Comparison of ENCODE assay signal across 1 cellular context in the genomic region with DNA sequence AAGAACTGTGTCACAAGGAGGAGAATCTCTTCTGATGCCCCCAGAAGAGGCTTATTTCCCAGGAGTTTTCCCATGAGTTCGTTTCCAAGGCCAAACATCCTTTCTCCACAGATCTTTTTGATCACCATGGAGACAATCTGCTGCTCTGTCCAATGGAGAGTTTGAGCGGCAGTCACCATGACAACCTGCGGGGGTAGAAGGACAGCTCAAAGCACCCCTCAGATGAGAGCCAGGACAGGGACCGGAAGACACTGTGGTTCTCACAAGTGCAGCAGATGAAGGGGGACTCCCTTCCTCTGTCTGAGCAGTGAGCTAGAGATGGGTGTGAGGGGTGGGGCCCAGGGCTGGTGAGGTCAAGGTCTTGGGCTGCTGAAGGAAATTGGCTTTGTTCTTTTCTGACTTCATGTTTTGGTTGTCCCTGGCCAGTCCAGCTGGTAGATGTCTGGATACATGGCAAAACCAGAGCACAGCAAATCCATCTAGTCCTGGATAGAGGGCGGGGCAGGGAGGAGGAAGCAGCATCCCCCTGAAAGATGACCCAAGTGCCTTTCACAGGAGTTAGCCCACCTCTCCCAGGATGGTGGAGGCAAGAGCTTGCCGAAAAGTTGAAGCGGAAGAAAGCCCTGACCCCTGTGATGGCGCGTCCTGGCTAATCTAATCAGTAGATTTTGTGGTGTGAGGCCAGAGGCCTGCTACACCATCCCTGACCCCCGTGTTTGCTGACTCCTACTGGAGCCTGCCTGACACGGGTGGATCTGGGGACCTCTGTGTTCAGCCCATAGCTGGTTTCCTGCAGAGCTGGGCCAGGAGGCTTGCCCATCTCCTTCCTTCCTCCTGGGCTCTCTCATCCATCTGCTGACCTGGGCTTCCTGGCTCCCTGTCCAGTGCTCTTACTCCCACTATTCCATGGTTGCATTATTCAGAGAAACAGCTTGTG.
TF ChIP-seq lines count a peak whose summit lies in the region.

No MANE protein-coding gene starts in this region.

TF ChIP-seq in WTC11, 78 proteins besides CTCF, POLR2A, EP300 and RAD21 (continued from another document):
- no peak for TF ChIP-seq CDX4 (CRISPR knock-in tag; IDR thresholded peaks at IDR 0.05; ENCODE audit: borderline replicate concordance)
- TF ChIP-seq ZNF263 (CRISPR knock-in tag; IDR thresholded peaks at IDR 0.05; ENCODE audit: low read depth) = no peak
- TF ChIP-seq ZBTB43 (CRISPR knock-in tag; IDR thresholded peaks at IDR 0.05) = no peak
- TF ChIP-seq, protein P1, sequence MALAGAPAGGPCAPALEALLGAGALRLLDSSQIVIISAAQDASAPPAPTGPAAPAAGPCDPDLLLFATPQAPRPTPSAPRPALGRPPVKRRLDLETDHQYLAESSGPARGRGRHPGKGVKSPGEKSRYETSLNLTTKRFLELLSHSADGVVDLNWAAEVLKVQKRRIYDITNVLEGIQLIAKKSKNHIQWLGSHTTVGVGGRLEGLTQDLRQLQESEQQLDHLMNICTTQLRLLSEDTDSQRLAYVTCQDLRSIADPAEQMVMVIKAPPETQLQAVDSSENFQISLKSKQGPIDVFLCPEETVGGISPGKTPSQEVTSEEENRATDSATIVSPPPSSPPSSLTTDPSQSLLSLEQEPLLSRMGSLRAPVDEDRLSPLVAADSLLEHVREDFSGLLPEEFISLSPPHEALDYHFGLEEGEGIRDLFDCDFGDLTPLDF (CRISPR knock-in tag; IDR thresholded peaks at IDR 0.05) = no peak
- TF ChIP-seq FOXP1 (CRISPR knock-in tag; IDR thresholded peaks at IDR 0.05; ENCODE audit: borderline replicate concordance) = no peak
